In the genomic region with DNA sequence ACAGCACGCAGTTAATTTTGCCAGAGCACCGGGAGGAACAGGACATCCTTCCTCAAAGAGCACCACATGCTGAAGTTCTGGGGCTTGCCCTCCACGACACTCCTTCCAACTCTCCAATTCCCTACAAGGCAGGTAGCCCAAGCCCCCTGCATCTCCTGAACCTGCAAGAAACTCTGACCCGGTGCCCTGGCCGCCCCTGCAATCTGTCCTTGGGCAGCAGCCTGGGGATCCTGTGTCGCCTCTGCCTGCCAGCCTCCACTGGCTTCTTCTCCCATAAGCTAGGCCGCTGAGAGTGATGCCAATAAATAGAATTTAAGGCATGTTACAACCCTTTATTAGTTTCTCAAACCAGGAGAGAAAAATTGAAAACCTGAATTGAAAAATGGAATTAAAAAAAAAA, we compare ENCODE assay signal across 17 cellular contexts.
DNase-seq lines count a peak whose midpoint lies in the region; ATAC-seq and TF ChIP-seq lines count a peak whose summit lies in the region.
"Had no signal": no experiment of that assay in that cellular context is flagged by ENCODE, and none has a peak within 500 bp of the region (broad histone marks: within the 10 kb centered on the region; RNA-seq: fewer than 3 reads in every experiment).

No MANE protein-coding gene starts in this region.

- no CpG with 5 or more reads among the region's 7 CpGs for WGBS in trophoblast cell (ENCODE audit: extremely low coverage, insufficient coverage, insufficient read length)

- H4K20me1 ChIP-seq in BLaER1 treated with 17β-estradiol and CSF1 and Interleukin-3, amounts not matched to agents 10 nM and 100 nM, result peaks cover 0 to 33% (median 7%) of the 10 kb centered on the region in 11 experiments; a peak in 16 of 22 replicates
- H4K20me1 ChIP-seq in Loucy (ENCODE audit: insufficient read depth, low read length, poor library complexity, severe bottlenecking), result peaks cover 15% of the 10 kb centered on the region

- H3K9ac ChIP-seq in BLaER1 treated with 17β-estradiol and CSF1 and Interleukin-3, amounts not matched to agents 10 nM and 100 nM, result no peak overlapping the region
- H3K9ac ChIP-seq in Loucy (ENCODE audit: low read depth, low read length, poor library complexity, severe bottlenecking), result no peak overlapping the region
- H3K9ac ChIP-seq in trophoblast cell (ENCODE audit: low read length), result peak overlapping the region; percentile 27
- H3K9ac ChIP-seq: GM23248 had no signal

- no peak overlapping the region for H2BK12ac ChIP-seq in trophoblast cell (ENCODE audit: low read length)

- H4K91ac ChIP-seq in trophoblast cell (ENCODE audit: low read depth, low read length), result no peak overlapping the region

- H3F3A ChIP-seq in Loucy (ENCODE audit: low read depth), result no peaks in the 10 kb centered on the region

- no peak overlapping the region for H3K14ac ChIP-seq in trophoblast cell (ENCODE audit: low read length)

- H2BK5ac ChIP-seq in trophoblast cell (ENCODE audit: low read depth, low read length, poor library complexity), result no peak overlapping the region

- H4K8ac ChIP-seq in trophoblast cell (ENCODE audit: low read depth, low read length), result no peak overlapping the region

- H3K27ac ChIP-seq in BLaER1 treated with 17β-estradiol and CSF1 and Interleukin-3, amounts not matched to agents 10 nM and 100 nM, result 0 out of 22 replicates have a peak overlapping the region, but pooled peaks of 3 of the 11 experiments have one; percentile 15 to 44 (median 26)
- peak overlapping the region in 57 of 59 donors; percentile 10 to 100 (median 74) for H3K27ac ChIP-seq in dorsolateral prefrontal cortex
- no peak overlapping the region for H3K27ac ChIP-seq in trophoblast cell (ENCODE audit: low read depth, low read length)
- H3K27ac ChIP-seq: GM23248, SJSA1 had no signal

- H3K27me3 ChIP-seq in BLaER1 treated with 17β-estradiol and CSF1 and Interleukin-3, amounts not matched to agents 10 nM and 100 nM, result no peaks in the 10 kb centered on the region
- H3K27me3 ChIP-seq in Loucy (ENCODE audit: insufficient read depth, low read length, poor library complexity, severe bottlenecking) (no peaks in the 10 kb centered on the region), dorsolateral prefrontal cortex (no peaks in the 10 kb centered on the region), trophoblast cell (ENCODE audit: insufficient read depth, low read length) (no peaks in the 10 kb centered on the region)
- H3K27me3 ChIP-seq: SJSA1 had no signal

- peaks cover 6 to 48% (median 19%) of the 10 kb centered on the region in 11 experiments; a peak in 19 of 22 replicates for H3K36me3 ChIP-seq in BLaER1 treated with 17β-estradiol and CSF1 and Interleukin-3, amounts not matched to agents 10 nM and 100 nM
- peaks cover 30% of the 10 kb centered on the region for H3K36me3 ChIP-seq in Loucy (ENCODE audit: insufficient read depth, low read length)
- H3K36me3 ChIP-seq in trophoblast cell (ENCODE audit: control insufficient read depth in 1 of 2, insufficient read depth in 2 of 2, low read length in 2 of 2), result peaks cover 2% of the 10 kb centered on the region in 2 experiments
- H3K36me3 ChIP-seq: SJSA1 had no signal

- peak overlapping the region; percentile 30 for H3K18ac ChIP-seq in trophoblast cell (ENCODE audit: low read length)

- no peaks in the 10 kb centered on the region for H3K79me1 ChIP-seq in trophoblast cell (ENCODE audit: low read length)

- no peaks in the 10 kb centered on the region for H3K9me2 ChIP-seq in Loucy (replicated peaks; ENCODE audit: low read depth, low read length)

- ATAC-seq in GM21528 (IDR thresholded peaks at IDR 0.05; ENCODE audit: low FRiP score, unreplicated experiment) (no peak), SK-N-SH treated with all-trans-retinoic acid at 6 μM for 48 hours (no peak)
- ATAC-seq: CD8-positive, alpha-beta T cell; HepG2 had no signal

- no peak overlapping the region for H2AK5ac ChIP-seq in trophoblast cell (ENCODE audit: low read length)

- intact Hi-C loops in dorsolateral prefrontal cortex (cut with DNase I), result no loop called here

- H3K4me3 ChIP-seq in BLaER1 treated with 17β-estradiol and CSF1 and Interleukin-3, amounts not matched to agents 10 nM and 100 nM, result no peak overlapping the region
- no peak overlapping the region for H3K4me3 ChIP-seq in Loucy (ENCODE audit: low read length, poor library complexity, severe bottlenecking)
- no peak overlapping the region for H3K4me3 ChIP-seq in dorsolateral prefrontal cortex
- no peak overlapping the region for H3K4me3 ChIP-seq in trophoblast cell (ENCODE audit: low read depth, low read length)
- H3K4me3 ChIP-seq: GM23248, SJSA1 had no signal

- no peak overlapping the region for H3K23ac ChIP-seq in trophoblast cell (ENCODE audit: low read length)

- TF ChIP-seq CTCF in Loucy (conservative IDR thresholded peaks at IDR 0.05; ENCODE audit: low read length) (no peak), dorsolateral prefrontal cortex (IDR thresholded peaks at IDR 0.05 in 54 of 56, conservative IDR thresholded peaks at IDR 0.05 in 2 of 56; ENCODE audit: low read depth in 1 of 56, partially characterized antibody in 56 of 56) (no peak)

- H3K9me3 ChIP-seq in BLaER1 treated with 17β-estradiol and CSF1 and Interleukin-3, amounts not matched to agents 10 nM and 100 nM (replicated peaks in 1 of 11), result no peaks in the 10 kb centered on the region
- H3K9me3 ChIP-seq in Loucy (ENCODE audit: insufficient read depth, low read depth, low read length) (no peaks in the 10 kb centered on the region), trophoblast cell (ENCODE audit: insufficient read depth, low read depth, low read length) (peaks cover 2% of the 10 kb centered on the region)
- H3K9me3 ChIP-seq: SJSA1 had no signal

- peak overlapping the region; percentile 28 to 80 (median 61); a peak in 21 of 22 replicates for H3K4me2 ChIP-seq in BLaER1 treated with 17β-estradiol and CSF1 and Interleukin-3, amounts not matched to agents 10 nM and 100 nM
- H3K4me2 ChIP-seq in Loucy (ENCODE audit: low read depth, low read length, poor library complexity, severe bottlenecking) (peak overlapping the region; percentile 55), trophoblast cell (ENCODE audit: low read length) (no peak overlapping the region)

- DNase-seq in dorsolateral prefrontal cortex (no peak), trophoblast cell (no peak)
- DNase-seq in stimulated activated naive CD4-positive, alpha-beta T cell (lab: John Stamatoyannopoulos, UW), result no peak
- DNase-seq: CD8-positive, alpha-beta T cell; DMS79 treated with DMSO at 0.1 percent for 48 hours; GM23248; KG1; NCI-H1092; NCI-H146; NCI-H2081; NCI-H510A treated with DMSO at 0.1 percent for 48 hours had no signal

- H2AFZ ChIP-seq in Loucy (ENCODE audit: low read length) (no peak overlapping the region), trophoblast cell (ENCODE audit: insufficient read depth, low read length, poor library complexity) (no peak overlapping the region)
- H2AFZ ChIP-seq: GM23248 had no signal

- peaks cover 14 to 25% (median 18%) of the 10 kb centered on the region in 10 experiments for H3K4me1 ChIP-seq in BLaER1 treated with 17β-estradiol and CSF1 and Interleukin-3, amounts not matched to agents 10 nM and 100 nM
- H3K4me1 ChIP-seq in Loucy (ENCODE audit: insufficient read depth, low read length, poor library complexity, severe bottlenecking) (peaks cover 18% of the 10 kb centered on the region), trophoblast cell (ENCODE audit: control insufficient read depth in 1 of 2, insufficient read depth in 2 of 2, low read length in 2 of 2) (no peaks in the 10 kb centered on the region)
- H3K4me1 ChIP-seq: SJSA1 had no signal

- H2BK120ac ChIP-seq in trophoblast cell (ENCODE audit: insufficient read depth, low read length, poor library complexity), result no peak overlapping the region

- H3K79me2 ChIP-seq in Loucy (ENCODE audit: insufficient read depth, low read length) (peaks cover 47% of the 10 kb centered on the region), trophoblast cell (ENCODE audit: control insufficient read depth, insufficient read depth, low read length, poor library complexity) (no peaks in the 10 kb centered on the region)

- no peak overlapping the region for H4K12ac ChIP-seq in trophoblast cell (ENCODE audit: low read depth, low read length)

- no peak overlapping the region for H3K4ac ChIP-seq in trophoblast cell (ENCODE audit: low read depth, low read length)

TF ChIP-seq in SK-N-SH treated with all-trans-retinoic acid at 6 μM for 48 hours, 23 proteins besides CTCF, POLR2A, EP300 and RAD21 (continues in another document):
- TF ChIP-seq TSHZ2 (CRISPR knock-in tag; IDR thresholded peaks at IDR 0.05), result no peak
- no peak for TF ChIP-seq TOX (CRISPR knock-in tag; IDR thresholded peaks at IDR 0.05; ENCODE audit: borderline replicate concordance)
